ENCODE assay signal across 8 cellular contexts in genomic region chrX:70434352-70434866, GRCh38. TPM values are rescaled to one million over a fixed set of nuclear protein-coding genes. Genes with fewer than 3 reads are reported as not detected.
DNase-seq lines count a peak whose midpoint lies in the region; ATAC-seq and TF ChIP-seq lines count a peak whose summit lies in the region.

No MANE protein-coding gene starts in this region.

- H3K27ac Mint-ChIP-seq in progenitor cell of endocrine pancreas, result peak overlapping the region; percentile 98

- intact Hi-C loops in left ventricle myocardium superior (cut with micrococcal nuclease), result no loop called here

- H3K36me3 Mint-ChIP-seq in progenitor cell of endocrine pancreas (ENCODE audit: insufficient read depth), result peaks cover 1% of the 10 kb centered on the region

- DNase-seq in GM10266 (ENCODE audit: extremely low spot score), result peak; percentile 81
- peak; percentile 83 to 92 (median 84) for DNase-seq in NCI-H1417 (lab: John Stamatoyannopoulos, UW)
- DNase-seq in SW480 (ENCODE audit: low spot score), result peak; percentile 88
- DNase-seq in left ventricle myocardium superior, result peak; percentile 90
- DNase-seq in progenitor cell of endocrine pancreas (ENCODE audit: low spot score, unreplicated experiment), result peak; percentile 65

- H3K27me3 Mint-ChIP-seq in progenitor cell of endocrine pancreas, result peaks cover 2% of the 10 kb centered on the region

- peak overlapping the region; percentile 92 for H3K4me3 Mint-ChIP-seq in progenitor cell of endocrine pancreas (ENCODE audit: low read depth)

- ATAC-seq in HG02642 (IDR thresholded peaks at IDR 0.05; ENCODE audit: poor library complexity, unreplicated experiment) (peak; percentile 77), left ventricle myocardium superior (peak; percentile 95), GM18520 (IDR thresholded peaks at IDR 0.05; ENCODE audit: unreplicated experiment) (no peak)

- no peak for TF ChIP-seq CTCF in GM10266 (IDR thresholded peaks at IDR 0.05; ENCODE audit: control insufficient read depth, insufficient read depth, low read depth, missing control alignments)
- no peak for TF ChIP-seq CTCF in progenitor cell of endocrine pancreas (IDR thresholded peaks at IDR 0.05; ENCODE audit: unreplicated experiment)

- H3K4me1 Mint-ChIP-seq in progenitor cell of endocrine pancreas (ENCODE audit: low read depth), result peaks cover 16% of the 10 kb centered on the region

- peak overlapping the region; percentile 86 for H3K27ac ChIP-seq in angular gyrus (ENCODE audit: low read depth, low read length)

- peaks cover 15% of the 10 kb centered on the region for H3K9me3 Mint-ChIP-seq in progenitor cell of endocrine pancreas (ENCODE audit: low read depth)

RNA-seq across cellular contexts. Expression of gene DLG3, which starts 10.2 kb away (rescaled TPM):
- total RNA-seq in left ventricle myocardium superior, result 11.5 TPM
- total RNA-seq in progenitor cell of endocrine pancreas, result 103 and 107 TPM in 2 replicates

RNA-seq across cellular contexts. Expression of gene GDPD2, which starts 11.3 kb away (rescaled TPM):
- total RNA-seq in left ventricle myocardium superior (not detected), progenitor cell of endocrine pancreas (2.3 and 2.8 TPM in 2 replicates)
